In the genomic region with DNA sequence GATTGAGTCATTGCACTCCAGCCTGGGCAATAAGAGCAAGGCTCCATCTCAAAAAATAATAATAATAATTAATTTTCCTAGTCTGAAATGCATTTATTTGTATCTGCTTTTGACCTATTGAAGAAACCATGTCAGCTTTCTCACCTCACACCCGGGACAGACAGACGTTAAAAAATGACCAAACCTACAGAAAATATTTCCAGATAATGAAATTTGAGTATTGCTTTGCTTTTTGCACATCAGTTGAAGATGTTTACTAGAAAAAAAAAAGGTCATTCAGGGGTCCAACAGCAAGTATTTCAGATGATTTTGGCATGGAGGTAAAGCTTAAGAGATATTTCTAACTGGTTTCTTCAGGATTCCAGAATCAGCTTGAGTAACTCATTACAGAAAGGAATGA, we compare ENCODE assay signal across 8 cellular contexts. TPM values are rescaled to one million over a fixed set of nuclear protein-coding genes. Genes with fewer than 3 reads are reported as not detected.
"Had no signal": no experiment of that assay in that cellular context is flagged by ENCODE, and none has a peak within 500 bp of the region (broad histone marks: within the 10 kb centered on the region; RNA-seq: fewer than 3 reads in every experiment).

A gene with protein sequence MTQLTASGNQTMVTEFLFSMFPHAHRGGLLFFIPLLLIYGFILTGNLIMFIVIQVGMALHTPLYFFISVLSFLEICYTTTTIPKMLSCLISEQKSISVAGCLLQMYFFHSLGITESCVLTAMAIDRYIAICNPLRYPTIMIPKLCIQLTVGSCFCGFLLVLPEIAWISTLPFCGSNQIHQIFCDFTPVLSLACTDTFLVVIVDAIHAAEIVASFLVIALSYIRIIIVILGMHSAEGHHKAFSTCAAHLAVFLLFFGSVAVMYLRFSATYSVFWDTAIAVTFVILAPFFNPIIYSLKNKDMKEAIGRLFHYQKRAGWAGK (plus strand): TSS at position 301 of the 400 bp plus-strand sequence. CDS start 168 bp downstream, outside the sequence.

- H3K4me3 ChIP-seq: K562 had no signal

- H3K27ac Mint-ChIP-seq: IgD-negative memory B cell had no signal

- H3K4me1 Mint-ChIP-seq: IgD-negative memory B cell had no signal

- DNase-seq: IMR-90, KBM-7 had no signal

- H3K36me3 Mint-ChIP-seq: IgD-negative memory B cell had no signal

- ATAC-seq: HepG2, K562 had no signal

- H3K27ac ChIP-seq: HL-60 had no signal

- H3K4me3 Mint-ChIP-seq: IgD-negative memory B cell had no signal

RNA-seq across cellular contexts. Expression of the gene that starts here (rescaled TPM):
- total RNA-seq: HepG2, HT-29, HT1080, IMR-90, K562 had no signal
- polyA plus RNA-seq: HepG2, IgD-negative memory B cell, IMR-90, K562 had no signal
